ENCODE assay signal across 15 cellular contexts in genomic region chr20:48166082-48166835, GRCh38.
DNase-seq lines count a peak whose midpoint lies in the region; ATAC-seq lines count a peak whose summit lies in the region.
"Had no signal": no experiment of that assay in that cellular context is flagged by ENCODE, and none has a peak within 500 bp of the region (broad histone marks: within the 10 kb centered on the region; RNA-seq: fewer than 3 reads in every experiment).

No MANE protein-coding gene starts in this region.

- ATAC-seq in Right ventricle myocardium inferior: no peak
- ATAC-seq: Panc1 had no signal

- DNase-seq in DMS153 (lab: John Stamatoyannopoulos, UW) (peak; percentile 28), DMS153 treated with DMSO at 0.1 percent for 48 hours (lab: John Stamatoyannopoulos, UW; ENCODE audit: unreplicated experiment) (no peak), MV-4-11 (lab: John Stamatoyannopoulos, UW) (peak; percentile 28), SW480 (ENCODE audit: low spot score) (peak; percentile 46), posterior vena cava (ENCODE audit: low spot score) (peak; percentile 30), HuH-7.5 (ENCODE audit: low spot score) (no peak), Right ventricle myocardium inferior (ENCODE audit: missing footprints) (no peak), EL (no peak)
- DNase-seq: KBM-7, NCI-H1930, NCI-H2227 treated with DMSO at 0.1 percent for 48 hours, NCI-H524 treated with DMSO at 0.1 percent for 48 hours, Right ventricle myocardium superior, T-helper 2 cell had no signal

- intact Hi-C loops in posterior vena cava (cut with DNase I): no loop called here
- intact Hi-C loops in Right ventricle myocardium inferior (cut with DNase I): no loop called here

Comparison
In these comparisons a context has a peak if more than half of its experiments do, and no peak if none do; other contexts are left out.
1. DNase-seq: peak in DMS153 (single experiment), MV-4-11 (single experiment), SW480 (single experiment) and posterior vena cava (single experiment); none in DMS153 treated with DMSO at 0.1 percent for 48 hours (single experiment), HuH-7.5 (single experiment), Right ventricle myocardium inferior (single experiment) and EL (single experiment).